Comparison of ENCODE assay signal across 20 cellular contexts in genomic region chr17:20189979-20190378, GRCh38.
A peak's percentile ranks its signal among the peaks of the same experiment; 100 is the strongest.
DNase-seq lines count a peak whose midpoint lies in the region; ATAC-seq and TF ChIP-seq lines count a peak whose summit lies in the region.
"Had no signal": no experiment of that assay in that cellular context is flagged by ENCODE, and none has a peak within 500 bp of the region (broad histone marks: within the 10 kb centered on the region; RNA-seq: fewer than 3 reads in every experiment).

No MANE protein-coding gene starts in this region.

- H3K27ac ChIP-seq in SJCRH30, result peak overlapping the region; percentile 81
- H3K27ac ChIP-seq in coronary artery, result peak overlapping the region; percentile 21 to 79
- H3K27ac ChIP-seq: left ventricle myocardium inferior, right lobe of liver had no signal

- H3K4me3 Mint-ChIP-seq in Caco-2 (ENCODE audit: unreplicated experiment) (no peak overlapping the region), nephron progenitor cell (no peak overlapping the region)
- H3K4me3 Mint-ChIP-seq: CD4-positive, alpha-beta memory T cell; IgD-negative memory B cell; naive thymus-derived CD8-positive, alpha-beta T cell had no signal

- H3K36me3 Mint-ChIP-seq in Caco-2 (ENCODE audit: insufficient read depth, unreplicated experiment) (peaks cover 5% of the 10 kb centered on the region), nephron progenitor cell (ENCODE audit: low read depth) (peaks cover 12% of the 10 kb centered on the region)
- H3K36me3 Mint-ChIP-seq: CD4-positive, alpha-beta memory T cell had no signal

- no peak overlapping the region for H3K4me3 ChIP-seq in Caco-2 (ENCODE audit: low read depth, low read length)
- H3K4me3 ChIP-seq in SJCRH30, result no peak overlapping the region
- H3K4me3 ChIP-seq in coronary artery, result no peak overlapping the region
- H3K4me3 ChIP-seq: A549, left ventricle myocardium inferior, right lobe of liver had no signal

- H3K27me3 Mint-ChIP-seq in Caco-2 (ENCODE audit: insufficient read depth, unreplicated experiment) (no peaks in the 10 kb centered on the region), nephron progenitor cell (ENCODE audit: low read depth, poor library complexity) (no peaks in the 10 kb centered on the region)
- H3K27me3 Mint-ChIP-seq: IgD-negative memory B cell; naive thymus-derived CD8-positive, alpha-beta T cell had no signal

- H3K27ac Mint-ChIP-seq in Caco-2 (ENCODE audit: unreplicated experiment) (peak overlapping the region; percentile 56), nephron progenitor cell (peak overlapping the region; percentile 55)
- H3K27ac Mint-ChIP-seq: CD4-positive, alpha-beta memory T cell had no signal

- POLR2A ChIA-PET in Caco-2 (lab: Charles Lee), result no interaction called here

- no TSS peak for BruUV-seq in Caco-2 (replicated peaks; lab: Mats Ljungman, UMichigan)

- H3K4me1 Mint-ChIP-seq in Caco-2 (ENCODE audit: low read depth, unreplicated experiment), result peaks cover 13% of the 10 kb centered on the region
- H3K4me1 Mint-ChIP-seq in nephron progenitor cell, result peaks cover 20% of the 10 kb centered on the region

- no peak for DNase-seq in Caco-2
- DNase-seq in SJCRH30, result no peak
- no peak for DNase-seq in coronary artery (ENCODE audit: low spot score)
- DNase-seq in nephron progenitor cell, result no peak
- DNase-seq in iPS-NIHi7 (ENCODE audit: extremely low spot score), result no peak
- no peak for DNase-seq in iPS-NIHi11 (ENCODE audit: low spot score)
- DNase-seq: activated gamma-delta T cell treated with Interleukin-2 at 50 U/mL for 16 hours; CD4-positive, alpha-beta memory T cell; effector CD4-positive, alpha-beta T cell; GOT3; left ventricle myocardium inferior; naive thymus-derived CD8-positive, alpha-beta T cell; right lobe of liver; RPMI8226; stimulated activated CD4-positive, alpha-beta T cell treated with anti-CD3 and anti-CD28 coated beads, Interleukin-4, amount 100 ng/mL, for 4 hours had no signal

- no peaks in the 10 kb centered on the region for H3K9me3 Mint-ChIP-seq in Caco-2 (ENCODE audit: unreplicated experiment)
- H3K9me3 Mint-ChIP-seq in nephron progenitor cell, result peaks cover 15% of the 10 kb centered on the region

- no peak for ATAC-seq in HG02623 (IDR thresholded peaks at IDR 0.05; ENCODE audit: unreplicated experiment)
- no peak for ATAC-seq in GM18511 (IDR thresholded peaks at IDR 0.05; ENCODE audit: unreplicated experiment)
- ATAC-seq: activated CD4-positive, CD25-positive, alpha-beta regulatory T cell treated with anti-CD3 and anti-CD28 coated beads, Interleukin-2, amount 50 U/mL, for 24 hours; naive thymus-derived CD8-positive, alpha-beta T cell; right lobe of liver had no signal

- intact Hi-C loops in Caco-2 (cut with micrococcal nuclease; ENCODE audit: unreplicated experiment), result no loop called here

- H3K9me3 ChIP-seq in Caco-2, result no peaks in the 10 kb centered on the region
- no peaks in the 10 kb centered on the region for H3K9me3 ChIP-seq in SJCRH30 (replicated peaks)
- H3K9me3 ChIP-seq: A549, left ventricle myocardium inferior, right lobe of liver had no signal

- CTCF ChIA-PET in Caco-2 (lab: Charles Lee), result interaction anchor here (0.7 kb wide), 1 partner anchor 68 kb away, joined by 3 read pairs; no protein-coding TSS in a partner anchor

- H3K4me1 ChIP-seq in Caco-2, result peaks cover 20% of the 10 kb centered on the region
- H3K4me1 ChIP-seq in SJCRH30, result peaks cover 23% of the 10 kb centered on the region
- H3K4me1 ChIP-seq: right lobe of liver had no signal

- TF ChIP-seq CTCF in Caco-2 (IDR thresholded peaks at IDR 0.05; ENCODE audit: insufficient read depth in 1 of 2, low read depth in 1 of 2, low read length in 1 of 2, severe bottlenecking in 1 of 2, unreplicated experiment in 1 of 2) (no peak), coronary artery (IDR thresholded peaks at IDR 0.05) (no peak), nephron progenitor cell (IDR thresholded peaks at IDR 0.05) (no peak)

- H3K27me3 ChIP-seq in Caco-2 (replicated peaks; ENCODE audit: control insufficient read depth, insufficient read depth, low read length) (no peaks in the 10 kb centered on the region), SJCRH30 (no peaks in the 10 kb centered on the region)
- H3K27me3 ChIP-seq: right lobe of liver had no signal

- H3K36me3 ChIP-seq in Caco-2 (ENCODE audit: control insufficient read depth, insufficient read depth, low read length) (no peaks in the 10 kb centered on the region), SJCRH30 (no peaks in the 10 kb centered on the region)
- H3K36me3 ChIP-seq: left ventricle myocardium inferior, right lobe of liver had no signal
